ENCODE assay signal across 11 cellular contexts in genomic region chr1:226722240-226722900, GRCh38. TPM values are rescaled to one million over a fixed set of nuclear protein-coding genes. Genes with fewer than 3 reads are reported as not detected.
DNase-seq lines count a peak whose midpoint lies in the region; FAIRE-seq and TF ChIP-seq lines count a peak whose summit lies in the region.
"Had no signal": no experiment of that assay in that cellular context is flagged by ENCODE, and none has a peak within 500 bp of the region (broad histone marks: within the 10 kb centered on the region; RNA-seq: fewer than 3 reads in every experiment).

No MANE protein-coding gene starts in this region.

- FAIRE-seq in D721Med (lab: Jason Lieb, UNC), result no peak
- FAIRE-seq: islet of Langerhans had no signal

- H3K36me3 ChIP-seq in tibial nerve, result peaks cover 0 to 5% (median 0%) of the 10 kb centered on the region in 3 donors

- 66 to 72% methylated on average over 11 of the region's 11 CpGs for WGBS in tibial nerve, 2 donors

- H3K27ac ChIP-seq in tibial nerve, result peak overlapping the region in 2 of 4 donors; percentile 77 to 82

- TF ChIP-seq POLR2A in tibial nerve (IDR thresholded peaks at IDR 0.05), result no peak

- H3K4me1 ChIP-seq in tibial nerve, result peaks cover 0 to 81% (median 41%) of the 10 kb centered on the region in 4 donors

- H3K9me3 Mint-ChIP-seq in activated naive CD8-positive, alpha-beta T cell treated with anti-CD3 and anti-CD28 coated beads for 36 hours, result no peaks in the 10 kb centered on the region
- H3K9me3 Mint-ChIP-seq in nephron, result no peaks in the 10 kb centered on the region

- TF ChIP-seq CTCF in D721Med (IDR thresholded peaks at IDR 0.05; ENCODE audit: insufficient read depth, missing control alignments) (no peak), nephron (IDR thresholded peaks at IDR 0.05; ENCODE audit: unreplicated experiment in 3 of 3) (no peak), tibial nerve (IDR thresholded peaks at IDR 0.05) (no peak)

- H3K4me3 Mint-ChIP-seq in activated naive CD8-positive, alpha-beta T cell treated with anti-CD3 and anti-CD28 coated beads for 36 hours, result peak overlapping the region; percentile 71
- H3K4me3 Mint-ChIP-seq in nephron, result no peak overlapping the region

- H3K36me3 Mint-ChIP-seq in activated naive CD8-positive, alpha-beta T cell treated with anti-CD3 and anti-CD28 coated beads for 36 hours, result peaks cover 68% of the 10 kb centered on the region
- peaks cover 3% of the 10 kb centered on the region for H3K36me3 Mint-ChIP-seq in nephron (ENCODE audit: low read depth)

- peak overlapping the region; percentile 93 for H3K27ac Mint-ChIP-seq in activated naive CD8-positive, alpha-beta T cell treated with anti-CD3 and anti-CD28 coated beads for 36 hours
- H3K27ac Mint-ChIP-seq in nephron, result peak overlapping the region in 2 of 3 experiments; percentile 29 to 43

- no peaks in the 10 kb centered on the region for H3K9me3 ChIP-seq in tibial nerve
- H3K9me3 ChIP-seq: testis had no signal

- H3K4me1 Mint-ChIP-seq in activated naive CD8-positive, alpha-beta T cell treated with anti-CD3 and anti-CD28 coated beads for 36 hours, result peaks cover 88% of the 10 kb centered on the region
- H3K4me1 Mint-ChIP-seq in nephron, result peaks cover 47% of the 10 kb centered on the region

- H3K27me3 ChIP-seq in tibial nerve, result no peaks in the 10 kb centered on the region
- H3K27me3 ChIP-seq: testis had no signal

- DNase-seq in D721Med (ENCODE audit: insufficient read length, low spot score) (peak; percentile 58), NCI-H1694 treated with DMSO at 0.1 percent for 48 hours (lab: John Stamatoyannopoulos, UW) (peak; percentile 85), GOT3 (lab: John Stamatoyannopoulos, UW) (no peak), tibial nerve (ENCODE audit: low spot score in 2 of 2) (no peak), NCI-H1105 treated with DMSO at 0.1 percent for 48 hours (lab: John Stamatoyannopoulos, UW) (no peak)
- no peak for DNase-seq in activated naive CD8-positive, alpha-beta T cell treated with anti-CD3 and anti-CD28 coated beads for 36 hours
- DNase-seq: NCI-H2227 treated with DMSO at 0.1 percent for 48 hours; stimulated activated CD4-positive, alpha-beta T cell treated with anti-CD3 and anti-CD28 coated beads, Interleukin-2, amount 100 ng/mL, for 24 hours; testis had no signal

- H3K27me3 Mint-ChIP-seq in activated naive CD8-positive, alpha-beta T cell treated with anti-CD3 and anti-CD28 coated beads for 36 hours, result no peaks in the 10 kb centered on the region
- H3K27me3 Mint-ChIP-seq in nephron (ENCODE audit: low read depth), result no peaks in the 10 kb centered on the region

- no peak overlapping the region for H3K4me3 ChIP-seq in tibial nerve
- H3K4me3 ChIP-seq: testis had no signal

- TF ChIP-seq EP300 in tibial nerve (IDR thresholded peaks at IDR 0.05), result no peak

RNA-seq across cellular contexts. Expression of gene ITPKB, which starts 16.7 kb away (rescaled TPM):
- total RNA-seq in activated naive CD8-positive, alpha-beta T cell treated with anti-CD3 and anti-CD28 coated beads for 36 hours, result 10 to 100 TPM; 30.7 to 30.8 TPM
- 10 to 100 TPM; 49.2 to 82.0 (median 52.7) TPM for total RNA-seq in tibial nerve

Comparison
In these comparisons a context has a peak if more than half of its experiments do, and no peak if none do; other contexts are left out.
1. DNase-seq: peak in D721Med (single experiment) and NCI-H1694 treated with DMSO at 0.1 percent for 48 hours (single experiment); none in activated naive CD8-positive, alpha-beta T cell treated with anti-CD3 and anti-CD28 coated beads for 36 hours (single experiment), GOT3 (single experiment), tibial nerve (0 of 2) and NCI-H1105 treated with DMSO at 0.1 percent for 48 hours (single experiment).